Comparison of ENCODE assay signal across 20 cellular contexts in genomic region chrX:104281564-104281963, GRCh38. TPM values are rescaled to one million over a fixed set of nuclear protein-coding genes. Genes with fewer than 3 reads are reported as not detected.
DNase-seq lines count a peak whose midpoint lies in the region; ATAC-seq and TF ChIP-seq lines count a peak whose summit lies in the region.
"Had no signal": no experiment of that assay in that cellular context is flagged by ENCODE, and none has a peak within 500 bp of the region (broad histone marks: within the 10 kb centered on the region; RNA-seq: fewer than 3 reads in every experiment).

No MANE protein-coding gene starts in this region.

- H3K27ac Mint-ChIP-seq in MCF 10A (ENCODE audit: low read depth, unreplicated experiment): no peak overlapping the region
- H3K27ac Mint-ChIP-seq: CD4-positive, alpha-beta T cell; GM23338 had no signal

- no peak overlapping the region for H3K4me3 Mint-ChIP-seq in MCF 10A (ENCODE audit: unreplicated experiment)
- H3K4me3 Mint-ChIP-seq: CD4-positive, alpha-beta T cell; GM23338 had no signal

- ATAC-seq in esophagus mucosa (peak; percentile 60), gastrocnemius medialis (no peak)
- ATAC-seq: GM12878, GM23338 had no signal

- H3K4me1 ChIP-seq in breast epithelium: no peaks in the 10 kb centered on the region
- peaks cover 0 to 13% of the 10 kb centered on the region in 2 donors for H3K4me1 ChIP-seq in ascending aorta
- H3K4me1 ChIP-seq in gastrocnemius medialis: peaks cover 0 to 6% of the 10 kb centered on the region in 2 donors
- H3K4me1 ChIP-seq: BLaER1 treated with 17β-estradiol and CSF1 and Interleukin-3, amounts not matched to agents 10 nM and 100 nM had no signal

- intact Hi-C loops in MCF 10A (cut with micrococcal nuclease): no loop called here
- intact Hi-C loops in breast epithelium (cut with DNase I; ENCODE audit: low total_unique reads): no loop called here
- intact Hi-C loops in ascending aorta (cut with DNase I): loop anchor here (5.0 kb wide), 2 partner anchors 61 to 114 kb away; partner anchors contain the start of gene FAM199X
- intact Hi-C loops in gastrocnemius medialis (cut with DNase I; ENCODE audit: low total_unique reads): no loop called here

- TF ChIP-seq POLR2A in breast epithelium (IDR thresholded peaks at IDR 0.05) (no peak), gastrocnemius medialis (IDR thresholded peaks at IDR 0.05) (no peak)

- no peak overlapping the region for H3K27ac ChIP-seq in breast epithelium
- H3K27ac ChIP-seq in ascending aorta: peak overlapping the region; percentile 74 to 76
- H3K27ac ChIP-seq in gastrocnemius medialis: peak overlapping the region in 3 of 4 donors; percentile 28 to 38 (median 33)
- H3K27ac ChIP-seq: 22Rv1; BLaER1 treated with 17β-estradiol and CSF1 and Interleukin-3, amounts not matched to agents 10 nM and 100 nM; HL-60 had no signal

- H3K27me3 ChIP-seq in breast epithelium (peaks cover 0 to 74% of the 10 kb centered on the region in 2 donors), ascending aorta (no peaks in the 10 kb centered on the region), gastrocnemius medialis (no peaks in the 10 kb centered on the region)
- H3K27me3 ChIP-seq: BLaER1 treated with 17β-estradiol and CSF1 and Interleukin-3, amounts not matched to agents 10 nM and 100 nM had no signal

- in situ Hi-C loops in gastrocnemius medialis (cut with MboI; ENCODE audit: low sequenced_read_pairs in 4 of 4): no loop called here

- DNase-seq in MCF 10A (ENCODE audit: unreplicated experiment) (peak; percentile 49), breast epithelium (ENCODE audit: low spot score in 2 of 2) (no peak), ascending aorta (ENCODE audit: low spot score in 2 of 2) (no peak), gastrocnemius medialis (no peak), 8988T (no peak), SHP77 treated with DMSO at 0.1 percent for 48 hours (lab: John Stamatoyannopoulos, UW) (no peak), NCI-H446 (lab: John Stamatoyannopoulos, UW) (no peak)
- DNase-seq: ACHN; Calu3; CD4-positive, alpha-beta T cell; DMS 273 treated with DMSO at 0.1 percent for 48 hours; DMS79; H7 had no signal

- CTCF ChIA-PET in MCF 10A (lab: Yijun Ruan, JAX): interaction anchor here (1.0 kb wide), 1 partner anchor 16 kb away, joined by 3 read pairs; no protein-coding TSS in a partner anchor

- H3K36me3 ChIP-seq in breast epithelium (no peaks in the 10 kb centered on the region), ascending aorta (no peaks in the 10 kb centered on the region), gastrocnemius medialis (no peaks in the 10 kb centered on the region)
- H3K36me3 ChIP-seq: BLaER1 treated with 17β-estradiol and CSF1 and Interleukin-3, amounts not matched to agents 10 nM and 100 nM had no signal

- H3K4me1 Mint-ChIP-seq in MCF 10A (ENCODE audit: insufficient read depth, unreplicated experiment): no peaks in the 10 kb centered on the region

- peaks cover 71% of the 10 kb centered on the region for H3K27me3 Mint-ChIP-seq in MCF 10A (ENCODE audit: insufficient read depth, unreplicated experiment)

- POLR2A ChIA-PET in MCF 10A (lab: Yijun Ruan, JAX): no interaction called here

- BruUV-seq in MCF 10A (replicated peaks; lab: Mats Ljungman, UMichigan): no TSS peak

- peaks cover 5% of the 10 kb centered on the region for H3K36me3 Mint-ChIP-seq in MCF 10A (ENCODE audit: insufficient read depth, unreplicated experiment)

- H3K4me3 ChIP-seq in breast epithelium (no peak overlapping the region), ascending aorta (peak overlapping the region in 1 of 2 donors; percentile 9), gastrocnemius medialis (no peak overlapping the region)
- H3K4me3 ChIP-seq: BLaER1 treated with 17β-estradiol and CSF1 and Interleukin-3, amounts not matched to agents 10 nM and 100 nM; GM12878; GM23338 had no signal

- H3K9me3 ChIP-seq in breast epithelium (no peaks in the 10 kb centered on the region), ascending aorta (no peaks in the 10 kb centered on the region), gastrocnemius medialis (no peaks in the 10 kb centered on the region)
- H3K9me3 ChIP-seq: BLaER1 treated with 17β-estradiol and CSF1 and Interleukin-3, amounts not matched to agents 10 nM and 100 nM had no signal

- H3K9me3 Mint-ChIP-seq in MCF 10A (ENCODE audit: unreplicated experiment): no peaks in the 10 kb centered on the region
- H3K9me3 Mint-ChIP-seq: CD4-positive, alpha-beta T cell; GM23338 had no signal

- no peak for TF ChIP-seq CTCF in MCF 10A (IDR thresholded peaks at IDR 0.05; ENCODE audit: unreplicated experiment)
- no peak for TF ChIP-seq CTCF in breast epithelium (IDR thresholded peaks at IDR 0.05)
- no peak for TF ChIP-seq CTCF in ascending aorta (IDR thresholded peaks at IDR 0.05)
- no peak for TF ChIP-seq CTCF in gastrocnemius medialis (IDR thresholded peaks at IDR 0.05 in 4 of 5, conservative IDR thresholded peaks at IDR 0.05 in 1 of 5)

RNA-seq across cellular contexts. Expression of gene ESX1, which starts 26.8 kb away (rescaled TPM):
- total RNA-seq in MCF 10A (2022) (not detected in 2 replicates), breast epithelium (not detected), ascending aorta (not detected), esophagus mucosa (not detected), gastrocnemius medialis (not detected)
- total RNA-seq: Calu3; CD4-positive, alpha-beta T cell; G401; GM12878; GM23338; H7 had no signal

Comparison
In these comparisons a context has a peak if more than half of its experiments do, and no peak if none do; other contexts are left out.
1. H3K27ac ChIP-seq: peak in ascending aorta (2 of 2) and gastrocnemius medialis (3 of 4); none in breast epithelium (0 of 2).